Comparison of ENCODE assay signal across 8 cellular contexts in genomic region chr7:100016209-100016901, GRCh38. TPM values are rescaled to one million over a fixed set of nuclear protein-coding genes. Genes with fewer than 3 reads are reported as not detected.
DNase-seq lines count a peak whose midpoint lies in the region; ATAC-seq and TF ChIP-seq lines count a peak whose summit lies in the region.

No MANE protein-coding gene starts in this region.

- peaks cover 13% of the 10 kb centered on the region for H3K36me3 Mint-ChIP-seq in T-helper 1 cell treated with Interleukin-12 subunit alpha and Interleukin-12 subunit beta and Interleukin-4 antibody, amounts not matched to agents 30 μg/mL and 1 μg/mL, for 36 hours (ENCODE audit: low read depth)
- H3K36me3 Mint-ChIP-seq in activated T-helper 1 cell treated with anti-CD3 and anti-CD28 coated beads, Interleukin-12 subunit alpha, Interleukin-12 subunit beta, Interleukin-2, Interleukin-4 antibody, amounts not matched to agents 30 ng/mL and 10 ng/mL and 1 ng/mL, durations not matched to agents 14 hours and 24 hours and 36 hours (ENCODE audit: low read depth) = peaks cover 17% of the 10 kb centered on the region

- H3K9me3 ChIP-seq in right atrium auricular region (no peaks in the 10 kb centered on the region), psoas muscle (no peaks in the 10 kb centered on the region)

- H3K27me3 ChIP-seq in right atrium auricular region = no peaks in the 10 kb centered on the region
- H3K27me3 ChIP-seq in psoas muscle (ENCODE audit: insufficient read depth in 3 of 3, low read length in 2 of 3) = no peaks in the 10 kb centered on the region

- ATAC-seq in psoas muscle (peak in 1 of 4 donors; percentile 34), GM18519 (IDR thresholded peaks at IDR 0.05; ENCODE audit: low FRiP score, unreplicated experiment) (no peak), HG03095 (IDR thresholded peaks at IDR 0.05; ENCODE audit: unreplicated experiment) (no peak)

- H3K4me3 ChIP-seq in right atrium auricular region (peak overlapping the region; percentile 96 to 100), psoas muscle (peak overlapping the region; percentile 98)

- TF ChIP-seq CTCF in right atrium auricular region (IDR thresholded peaks at IDR 0.05) = no peak
- no peak for TF ChIP-seq CTCF in psoas muscle (IDR thresholded peaks at IDR 0.05)

- H3K4me3 Mint-ChIP-seq in T-helper 1 cell treated with Interleukin-12 subunit alpha and Interleukin-12 subunit beta and Interleukin-4 antibody, amounts not matched to agents 30 μg/mL and 1 μg/mL, for 36 hours = peak overlapping the region; percentile 93
- H3K4me3 Mint-ChIP-seq in activated T-helper 1 cell treated with anti-CD3 and anti-CD28 coated beads, Interleukin-12 subunit alpha, Interleukin-12 subunit beta, Interleukin-2, Interleukin-4 antibody, amounts not matched to agents 30 ng/mL and 10 ng/mL and 1 ng/mL, durations not matched to agents 14 hours and 24 hours and 36 hours = peak overlapping the region; percentile 98

- peak overlapping the region; percentile 90 for H3K27ac Mint-ChIP-seq in T-helper 1 cell treated with Interleukin-12 subunit alpha and Interleukin-12 subunit beta and Interleukin-4 antibody, amounts not matched to agents 30 μg/mL and 1 μg/mL, for 36 hours
- peak overlapping the region; percentile 92 for H3K27ac Mint-ChIP-seq in activated T-helper 1 cell treated with anti-CD3 and anti-CD28 coated beads, Interleukin-12 subunit alpha, Interleukin-12 subunit beta, Interleukin-2, Interleukin-4 antibody, amounts not matched to agents 30 ng/mL and 10 ng/mL and 1 ng/mL, durations not matched to agents 14 hours and 24 hours and 36 hours

- WGBS in psoas muscle, 3 donors = 15 to 17% (median 15%) methylated on average over 12 of the region's 12 CpGs

- no peaks in the 10 kb centered on the region for H3K27me3 Mint-ChIP-seq in T-helper 1 cell treated with Interleukin-12 subunit alpha and Interleukin-12 subunit beta and Interleukin-4 antibody, amounts not matched to agents 30 μg/mL and 1 μg/mL, for 36 hours (ENCODE audit: low read depth)
- H3K27me3 Mint-ChIP-seq in activated T-helper 1 cell treated with anti-CD3 and anti-CD28 coated beads, Interleukin-12 subunit alpha, Interleukin-12 subunit beta, Interleukin-2, Interleukin-4 antibody, amounts not matched to agents 30 ng/mL and 10 ng/mL and 1 ng/mL, durations not matched to agents 14 hours and 24 hours and 36 hours (ENCODE audit: insufficient read depth) = no peaks in the 10 kb centered on the region

- H3K9me3 Mint-ChIP-seq in T-helper 1 cell treated with Interleukin-12 subunit alpha and Interleukin-12 subunit beta and Interleukin-4 antibody, amounts not matched to agents 30 μg/mL and 1 μg/mL, for 36 hours = no peaks in the 10 kb centered on the region
- no peaks in the 10 kb centered on the region for H3K9me3 Mint-ChIP-seq in activated T-helper 1 cell treated with anti-CD3 and anti-CD28 coated beads, Interleukin-12 subunit alpha, Interleukin-12 subunit beta, Interleukin-2, Interleukin-4 antibody, amounts not matched to agents 30 ng/mL and 10 ng/mL and 1 ng/mL, durations not matched to agents 14 hours and 24 hours and 36 hours

- intact Hi-C loops in activated T-helper 1 cell treated with anti-CD3 and anti-CD28 coated beads, Interleukin-12 subunit alpha, Interleukin-12 subunit beta, Interleukin-2, Interleukin-4 antibody, amounts not matched to agents 30 ng/mL and 10 ng/mL and 1 ng/mL, durations not matched to agents 14 hours and 24 hours and 36 hours (cut with micrococcal nuclease) = loop anchor here (1.0 to 10.0 kb wide), 3 partner anchors 10 to 459 kb away; partner anchors contain the start of gene ZNF655
- intact Hi-C loops in psoas muscle (cut with DNase I) = no loop called here

- peak overlapping the region; percentile 98 to 99 for H3K27ac ChIP-seq in right atrium auricular region
- peak overlapping the region; percentile 100 for H3K27ac ChIP-seq in psoas muscle

- DNase-seq in T-helper 1 cell (no peak), right atrium auricular region (ENCODE audit: low spot score) (no peak), psoas muscle (no peak), amniotic stem cell (lab: John Stamatoyannopoulos, UW) (no peak)
- no peak for DNase-seq in activated T-helper 1 cell treated with anti-CD3 and anti-CD28 coated beads, Interleukin-12 subunit alpha, Interleukin-12 subunit beta, Interleukin-2, Interleukin-4 antibody, amounts not matched to agents 30 ng/mL and 10 ng/mL and 1 ng/mL, durations not matched to agents 14 hours and 24 hours and 36 hours (ENCODE audit: low spot score)

- H3K4me1 ChIP-seq in right atrium auricular region = peaks cover 0 to 34% of the 10 kb centered on the region in 2 donors
- H3K4me1 ChIP-seq in psoas muscle = peaks cover 20% of the 10 kb centered on the region

- peaks cover 3% of the 10 kb centered on the region for H3K36me3 ChIP-seq in right atrium auricular region
- H3K36me3 ChIP-seq in psoas muscle (ENCODE audit: insufficient read depth in 1 of 2, low read depth in 1 of 2) = peaks cover 2 to 14% of the 10 kb centered on the region in 2 donors

- peaks cover 35% of the 10 kb centered on the region for H3K4me1 Mint-ChIP-seq in T-helper 1 cell treated with Interleukin-12 subunit alpha and Interleukin-12 subunit beta and Interleukin-4 antibody, amounts not matched to agents 30 μg/mL and 1 μg/mL, for 36 hours (ENCODE audit: low read depth)
- H3K4me1 Mint-ChIP-seq in activated T-helper 1 cell treated with anti-CD3 and anti-CD28 coated beads, Interleukin-12 subunit alpha, Interleukin-12 subunit beta, Interleukin-2, Interleukin-4 antibody, amounts not matched to agents 30 ng/mL and 10 ng/mL and 1 ng/mL, durations not matched to agents 14 hours and 24 hours and 36 hours (ENCODE audit: low read depth) = peaks cover 57% of the 10 kb centered on the region

RNA-seq across cellular contexts. Expression of gene ZKSCAN1, which starts 1.0 kb away (rescaled TPM):
- total RNA-seq in activated T-helper 1 cell treated with anti-CD3 and anti-CD28 coated beads, Interleukin-12 subunit alpha, Interleukin-12 subunit beta, Interleukin-2, Interleukin-4 antibody, amounts not matched to agents 30 ng/mL and 10 ng/mL and 1 ng/mL, durations not matched to agents 14 hours and 24 hours and 36 hours = 62.5 and 63.1 TPM in 2 replicates
- total RNA-seq in right atrium auricular region (10 to 100 TPM; 19.8 to 20.0 TPM), psoas muscle (10 to 100 TPM; 38.5 to 40.2 (median 38.9) TPM)
- 10 to 100 TPM in 1 of 3 donors, 1 to 10 TPM in 2; 5.7 to 15.8 (median 8.8) TPM for polyA plus RNA-seq in psoas muscle

RNA-seq across cellular contexts. Expression of gene ZSCAN21, which starts 33.2 kb away (rescaled TPM):
- total RNA-seq in activated T-helper 1 cell treated with anti-CD3 and anti-CD28 coated beads, Interleukin-12 subunit alpha, Interleukin-12 subunit beta, Interleukin-2, Interleukin-4 antibody, amounts not matched to agents 30 ng/mL and 10 ng/mL and 1 ng/mL, durations not matched to agents 14 hours and 24 hours and 36 hours = 6.8 and 9.8 TPM in 2 replicates
- total RNA-seq in right atrium auricular region = 1 to 10 TPM; 6.7 to 7.1 TPM
- 10 to 100 TPM in 3 of 4 donors, 1 to 10 TPM in 1; 9.9 to 20.3 (median 11.7) TPM for total RNA-seq in psoas muscle
- polyA plus RNA-seq in psoas muscle = 10 to 100 TPM in 2 of 3 donors, 1 to 10 TPM in 1; 6.8 to 25.6 (median 16.2) TPM

RNA-seq across cellular contexts. Expression of gene AZGP1, which starts 40.5 kb away (rescaled TPM):
- not detected in 2 replicates for total RNA-seq in activated T-helper 1 cell treated with anti-CD3 and anti-CD28 coated beads, Interleukin-12 subunit alpha, Interleukin-12 subunit beta, Interleukin-2, Interleukin-4 antibody, amounts not matched to agents 30 ng/mL and 10 ng/mL and 1 ng/mL, durations not matched to agents 14 hours and 24 hours and 36 hours
- 10 to 100 TPM; 11.3 to 46.5 TPM for total RNA-seq in right atrium auricular region
- total RNA-seq in psoas muscle = under 1 TPM; 0.49 to 0.82 (median 0.59) TPM
- 1 to 10 TPM in 2 of 3 donors, under 1 TPM in 1; 0.73 to 2.4 (median 1.6) TPM for polyA plus RNA-seq in psoas muscle

Comparison
In these comparisons a context has a peak if more than half of its experiments do, and no peak if none do; other contexts are left out.
1. RNA of gene AZGP1, which starts 40.5 kb away (total RNA-seq): 11.3 to 46.5 TPM in right atrium auricular region; 0.49 to 0.82 TPM in psoas muscle and not detected in activated T-helper 1 cell treated with anti-CD3 and anti-CD28 coated beads, Interleukin-12 subunit alpha, Interleukin-12 subunit beta, Interleukin-2, Interleukin-4 antibody, amounts not matched to agents 30 ng/mL and 10 ng/mL and 1 ng/mL, durations not matched to agents 14 hours and 24 hours and 36 hours; every median in the first group is over 4 times any median in the second.